In genomic region chr2:159155315-159155714, GRCh38 we compare ENCODE assay signal across 12 cellular contexts.
A peak's percentile ranks its signal among the peaks of the same experiment; 100 is the strongest.
DNase-seq lines count a peak whose midpoint lies in the region; ATAC-seq and TF ChIP-seq lines count a peak whose summit lies in the region.
"Had no signal": no experiment of that assay in that cellular context is flagged by ENCODE, and none has a peak within 500 bp of the region (broad histone marks: within the 10 kb centered on the region; RNA-seq: fewer than 3 reads in every experiment).

No MANE protein-coding gene starts in this region.

- H3K9me3 ChIP-seq in left ventricle myocardium inferior (replicated peaks) (no peaks in the 10 kb centered on the region), duodenal mucosa (ENCODE audit: control insufficient read depth in 1 of 2, low read length in 2 of 2) (no peaks in the 10 kb centered on the region), lung (ENCODE audit: control insufficient read depth in 2 of 2, insufficient read depth in 1 of 2, low read length in 1 of 2) (no peaks in the 10 kb centered on the region), BE2C (no peaks in the 10 kb centered on the region)

- H3K27me3 ChIP-seq in left ventricle myocardium inferior (ENCODE audit: low read depth) (no peaks in the 10 kb centered on the region), duodenal mucosa (ENCODE audit: control insufficient read depth in 1 of 2, insufficient read depth in 2 of 2, low read length in 2 of 2) (no peaks in the 10 kb centered on the region), lung (ENCODE audit: control insufficient read depth, insufficient read depth) (no peaks in the 10 kb centered on the region), BE2C (no peaks in the 10 kb centered on the region)
- H3K27me3 ChIP-seq: cardiac muscle cell had no signal

- H3K9ac ChIP-seq in duodenal mucosa (ENCODE audit: low read depth in 1 of 2, low read length in 2 of 2), result peak overlapping the region; percentile 13 to 20

- H3K4me1 ChIP-seq in left ventricle myocardium inferior (peaks cover 89% of the 10 kb centered on the region), duodenal mucosa (ENCODE audit: control insufficient read depth in 1 of 2, insufficient read depth in 2 of 2, low read length in 2 of 2) (peaks cover 64 to 66% of the 10 kb centered on the region in 2 donors), lung (ENCODE audit: control insufficient read depth in 2 of 2, insufficient read depth in 2 of 2, low read length in 2 of 2) (peaks cover 11 to 13% of the 10 kb centered on the region in 2 donors), BE2C (no peaks in the 10 kb centered on the region)

- TF ChIP-seq CTCF in left ventricle myocardium inferior (IDR thresholded peaks at IDR 0.05; ENCODE audit: borderline replicate concordance) (no peak), lung (IDR thresholded peaks at IDR 0.05; ENCODE audit: control extremely low read depth, extremely low read depth) (no peak), BE2C (IDR thresholded peaks at IDR 0.05; ENCODE audit: low read depth, low read length) (no peak)

- H3K4me3 ChIP-seq in left ventricle myocardium inferior (no peak overlapping the region), duodenal mucosa (ENCODE audit: low read depth in 1 of 2, low read length in 2 of 2) (peak overlapping the region; percentile 47 to 57), lung (no peak overlapping the region), BE2C (ENCODE audit: low read depth, low read length) (no peak overlapping the region)
- H3K4me3 ChIP-seq: cardiac muscle cell had no signal

- peak overlapping the region; percentile 60 for H3K27ac ChIP-seq in left ventricle myocardium inferior (replicated peaks)
- H3K27ac ChIP-seq in duodenal mucosa (ENCODE audit: low read depth, low read length), result peak overlapping the region; percentile 23
- H3K27ac ChIP-seq in lung (ENCODE audit: low read depth in 1 of 2, low read length in 1 of 2), result peak overlapping the region in 1 of 2 donors; percentile 4
- H3K27ac ChIP-seq: cardiac muscle cell had no signal

- 65 to 81% methylated on average over 6 of the region's 6 CpGs for WGBS in lung, 2 donors

- intact Hi-C loops in left ventricle myocardium inferior (cut with micrococcal nuclease) (no loop called here), cardiac septum (cut with DNase I) (no loop called here)

- peaks cover 24% of the 10 kb centered on the region for H3K36me3 ChIP-seq in left ventricle myocardium inferior
- peaks cover 0 to 3% of the 10 kb centered on the region in 2 donors for H3K36me3 ChIP-seq in duodenal mucosa (ENCODE audit: control insufficient read depth in 1 of 2, insufficient read depth in 2 of 2, low read length in 2 of 2)
- H3K36me3 ChIP-seq in lung (ENCODE audit: control insufficient read depth in 2 of 2, insufficient read depth in 2 of 2, low read length in 2 of 2), result peaks cover 8 to 21% of the 10 kb centered on the region in 2 donors
- no peaks in the 10 kb centered on the region for H3K36me3 ChIP-seq in BE2C

- ATAC-seq in lung (ENCODE audit: insufficient read depth, low FRiP score) (peak; percentile 58), GM21526 (IDR thresholded peaks at IDR 0.05; ENCODE audit: low FRiP score, unreplicated experiment) (no peak)

- DNase-seq in left ventricle myocardium inferior (no peak), cardiac septum (ENCODE audit: low spot score) (no peak), lung (ENCODE audit: low spot score) (peak; percentile 75), ureter (ENCODE audit: low spot score) (peak; percentile 65), BE2C (no peak)
- no peak for DNase-seq in stimulated activated CD4-positive, alpha-beta T cell treated with anti-CD3 and anti-CD28 coated beads, Interleukin-4, amount 100 ng/mL, for 4 hours
- DNase-seq: activated CD4-positive, alpha-beta memory T cell treated with anti-CD3 and anti-CD28 coated beads, Interleukin-2, amount 10 ng/mL, durations not matched to agents 7 days and 5 days; NCI-H1105 treated with DMSO at 0.1 percent for 48 hours; stimulated activated CD4-positive, alpha-beta T cell treated with anti-CD3 and anti-CD28 coated beads, Interleukin-2, amount 100 ng/mL, for 24 hours had no signal

Comparison
In these comparisons a context has a peak if more than half of its experiments do, and no peak if none do; other contexts are left out.
1. DNase-seq: peak in lung (single experiment) and ureter (single experiment); none in left ventricle myocardium inferior (single experiment), cardiac septum (single experiment), BE2C (single experiment) and stimulated activated CD4-positive, alpha-beta T cell treated with anti-CD3 and anti-CD28 coated beads, Interleukin-4, amount 100 ng/mL, for 4 hours (0 of 2).
2. H3K4me3 ChIP-seq: peak in duodenal mucosa (2 of 2); none in left ventricle myocardium inferior (single experiment), lung (single experiment) and BE2C (single experiment).